In genomic region chr15:75029378-75030022, GRCh38 we compare ENCODE assay signal across 8 cellular contexts. TPM values are rescaled to one million over a fixed set of nuclear protein-coding genes. Genes with fewer than 3 reads are reported as not detected.
DNase-seq lines count a peak whose midpoint lies in the region; ATAC-seq and TF ChIP-seq lines count a peak whose summit lies in the region.

No MANE protein-coding gene starts in this region.

- H3K36me3 Mint-ChIP-seq in CD14-positive monocyte, result peaks cover 23 to 41% of the 10 kb centered on the region in 2 donors

- H3K36me3 ChIP-seq in left ventricle myocardium inferior (no peaks in the 10 kb centered on the region), rectal smooth muscle tissue (ENCODE audit: control insufficient read depth, insufficient read depth, low read length) (no peaks in the 10 kb centered on the region), uterus (no peaks in the 10 kb centered on the region)

- peak overlapping the region; percentile 83 to 92 (median 89) for H3K27ac Mint-ChIP-seq in CD14-positive monocyte

- H3K4me3 Mint-ChIP-seq in CD14-positive monocyte, result peak overlapping the region; percentile 65 to 84

- TF ChIP-seq CTCF in CD14-positive monocyte (IDR thresholded peaks at IDR 0.05) (peak; percentile 81), left ventricle myocardium inferior (IDR thresholded peaks at IDR 0.05; ENCODE audit: borderline replicate concordance) (peak; percentile 94), uterus (IDR thresholded peaks at IDR 0.05) (peak; percentile 89 to 99 (median 98))

- intact Hi-C loops in CD14-positive monocyte (cut with micrococcal nuclease), result loop anchor here (1.0 to 5.0 kb wide), 4 partner anchors 13 to 175 kb away; no protein-coding TSS in a partner anchor
- intact Hi-C loops in left ventricle myocardium inferior (cut with micrococcal nuclease), result no loop called here
- intact Hi-C loops in uterus (cut with DNase I; ENCODE audit: low total_unique reads), result loop anchor here (2.0 kb wide), 1 partner anchor 175 kb away; no protein-coding TSS in a partner anchor

- peaks cover 48% of the 10 kb centered on the region for H3K4me1 ChIP-seq in left ventricle myocardium inferior
- peaks cover 5% of the 10 kb centered on the region for H3K4me1 ChIP-seq in rectal smooth muscle tissue (ENCODE audit: control insufficient read depth, insufficient read depth, low read length)
- H3K4me1 ChIP-seq in uterus, result peaks cover 0 to 5% of the 10 kb centered on the region in 2 donors

- H3K9ac ChIP-seq in rectal smooth muscle tissue (ENCODE audit: low read length), result no peak overlapping the region

- H3K4me3 ChIP-seq in left ventricle myocardium inferior (peak overlapping the region; percentile 48), rectal smooth muscle tissue (ENCODE audit: low read length) (peak overlapping the region; percentile 17), uterus (no peak overlapping the region)

- peak; percentile 53 for ATAC-seq in GM21825 (IDR thresholded peaks at IDR 0.05; ENCODE audit: unreplicated experiment)

- no peaks in the 10 kb centered on the region for H3K27me3 ChIP-seq in left ventricle myocardium inferior (ENCODE audit: low read depth)
- H3K27me3 ChIP-seq in rectal smooth muscle tissue (ENCODE audit: control insufficient read depth, insufficient read depth, low read length), result no peaks in the 10 kb centered on the region
- H3K27me3 ChIP-seq in uterus, result no peaks in the 10 kb centered on the region

- H3K9me3 Mint-ChIP-seq in CD14-positive monocyte, result no peaks in the 10 kb centered on the region

- H3K9me3 ChIP-seq in left ventricle myocardium inferior (replicated peaks) (no peaks in the 10 kb centered on the region), uterus (no peaks in the 10 kb centered on the region)

- peaks cover 0 to 1% (median 0%) of the 10 kb centered on the region in 3 donors for H3K27me3 Mint-ChIP-seq in CD14-positive monocyte (ENCODE audit: low read depth in 3 of 3)

- TF ChIP-seq POLR2A in uterus (IDR thresholded peaks at IDR 0.05), result no peak

- H3K27ac ChIP-seq in angular gyrus (ENCODE audit: low read depth, low read length) (peak overlapping the region; percentile 37), left ventricle myocardium inferior (replicated peaks) (peak overlapping the region; percentile 85), rectal smooth muscle tissue (ENCODE audit: low read depth, low read length) (no peak overlapping the region), uterus (peak overlapping the region; percentile 63 to 81)

- DNase-seq in CD14-positive monocyte (ENCODE audit: low spot score), result peak; percentile 98
- peak; percentile 29 for DNase-seq in NCI-H1417 treated with DMSO at 0.1 percent for 48 hours (lab: John Stamatoyannopoulos, UW)
- DNase-seq in T-helper 9 cell, result peak; percentile 88
- peak; percentile 94 for DNase-seq in left ventricle myocardium inferior
- peak; percentile 93 to 94 for DNase-seq in uterus

- H3K4me1 Mint-ChIP-seq in CD14-positive monocyte, result peaks cover 66% of the 10 kb centered on the region

RNA-seq across cellular contexts. Expression of gene PPCDC, which starts 6.1 kb away (rescaled TPM):
- 10 to 100 TPM; 14.2 to 18.7 TPM for polyA plus RNA-seq in CD14-positive monocyte
- total RNA-seq in left ventricle myocardium inferior (5.0 TPM), uterus (10 to 100 TPM in 2 of 4 donors, 1 to 10 TPM in 2; 1.2 to 22.8 (median 6.9) TPM)

RNA-seq across cellular contexts. Expression of gene SCAMP5, which starts 34.1 kb away (rescaled TPM):
- polyA plus RNA-seq in CD14-positive monocyte, result under 1 TPM in 1 of 2 donors, not detected in 1; 0.08 TPM
- 3.0 TPM for total RNA-seq in left ventricle myocardium inferior
- 1 to 10 TPM in 3 of 4 donors, under 1 TPM in 1; 0.29 to 6.6 (median 1.9) TPM for total RNA-seq in uterus

Comparison
In these comparisons a context has a peak if more than half of its experiments do, and no peak if none do; other contexts are left out.
1. DNase-seq: peak in every context shown above with its lines; median percentile 98 in CD14-positive monocyte; 94 in left ventricle myocardium inferior; 94 in uterus; 88 in T-helper 9 cell; 29 in NCI-H1417 treated with DMSO at 0.1 percent for 48 hours.
2. H3K4me3 ChIP-seq: peak in left ventricle myocardium inferior (single experiment) and rectal smooth muscle tissue (single experiment); none in uterus (0 of 2).
3. Peak in every context shown above with its lines, with median percentiles within 50 percentile points of each other: CTCF ChIP-seq.